10 cellular contexts compared by ENCODE assay signal in the genomic region with DNA sequence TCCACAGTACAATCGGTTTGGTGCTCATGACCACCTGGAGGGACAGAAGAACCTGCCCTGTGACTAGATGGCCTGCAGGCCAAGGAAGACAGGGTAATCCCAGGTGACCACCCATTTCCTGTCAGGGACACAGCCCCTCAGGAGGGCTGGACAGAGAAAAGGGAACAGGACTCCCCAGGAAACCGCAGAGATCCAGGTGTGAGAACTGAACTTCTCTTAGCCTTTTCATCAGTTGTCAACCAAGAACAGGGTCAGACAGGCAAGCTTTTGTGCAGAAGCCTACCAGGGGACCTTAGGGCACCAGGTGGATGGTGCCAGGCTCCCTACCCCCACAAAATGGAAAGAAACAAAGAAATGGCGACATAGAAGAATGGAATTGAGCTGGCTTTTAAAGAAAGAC.
A peak's percentile ranks its signal among the peaks of the same experiment; 100 is the strongest.
DNase-seq lines count a peak whose midpoint lies in the region; ATAC-seq and TF ChIP-seq lines count a peak whose summit lies in the region.
"Had no signal": no experiment of that assay in that cellular context is flagged by ENCODE, and none has a peak within 500 bp of the region (broad histone marks: within the 10 kb centered on the region; RNA-seq: fewer than 3 reads in every experiment).

No MANE protein-coding gene starts in this region.

- H3K4me3 ChIP-seq in hepatocyte (no peak overlapping the region), spleen (no peak overlapping the region)

- no peak overlapping the region for H3K4me2 ChIP-seq in hepatocyte

- CTCF ChIA-PET in RWPE1 (lab: Yijun Ruan, JAX) = no interaction called here

- no peaks in the 10 kb centered on the region for H3K9me3 ChIP-seq in hepatocyte (ENCODE audit: low read depth)
- no peaks in the 10 kb centered on the region for H3K9me3 ChIP-seq in spleen

- H3K36me3 ChIP-seq in hepatocyte (replicated peaks; ENCODE audit: insufficient read depth, low read depth) (no peaks in the 10 kb centered on the region), spleen (no peaks in the 10 kb centered on the region)

- DNase-seq in activated CD4-positive, alpha-beta T cell treated with anti-CD3 and anti-CD28 coated beads for 48 hours = peak; percentile 1
- no peak for DNase-seq in activated CD4-positive, alpha-beta T cell treated with anti-CD3 and anti-CD28 coated beads, Interleukin-2, amount 50 U/mL, for 4 hours
- no peak for DNase-seq in RWPE1 (ENCODE audit: low spot score)
- DNase-seq in hepatocyte (ENCODE audit: low spot score) = no peak
- DNase-seq in spleen = no peak
- no peak for DNase-seq in SKM-1 treated with dmso at 0.1 percent for 144 hours (lab: John Stamatoyannopoulos, UW; ENCODE audit: unreplicated experiment)
- DNase-seq: NCI-H1105 treated with DMSO at 0.1 percent for 48 hours, SIG-M5 had no signal

- no peaks in the 10 kb centered on the region for H3K27me3 ChIP-seq in hepatocyte
- H3K27me3 ChIP-seq in spleen (replicated peaks in 1 of 7) = peaks cover 0 to 26% (median 0%) of the 10 kb centered on the region in 7 donors

- peaks cover 7% of the 10 kb centered on the region for H4K20me1 ChIP-seq in hepatocyte (ENCODE audit: insufficient read depth, poor library complexity, severe bottlenecking)

- H3K79me2 ChIP-seq in hepatocyte = peaks cover 94% of the 10 kb centered on the region

- no peak for TF ChIP-seq POLR2A in spleen (IDR thresholded peaks at IDR 0.05)

- no peak overlapping the region for H2AFZ ChIP-seq in hepatocyte

- peaks cover 52% of the 10 kb centered on the region for H3K4me1 ChIP-seq in hepatocyte (ENCODE audit: insufficient read depth)
- H3K4me1 ChIP-seq in spleen = peaks cover 46 to 98% (median 75%) of the 10 kb centered on the region in 6 donors

- no peaks in the 10 kb centered on the region for H3K9me2 ChIP-seq in hepatocyte (replicated peaks; ENCODE audit: insufficient read depth)

- POLR2A ChIA-PET in RWPE1 (lab: Yijun Ruan, JAX; ENCODE audit: low non-redundant PET) = no interaction called here

- ATAC-seq in GM21737 (IDR thresholded peaks at IDR 0.05; ENCODE audit: unreplicated experiment) = no peak
- ATAC-seq in HG02884 (IDR thresholded peaks at IDR 0.05; ENCODE audit: unreplicated experiment) = no peak

- TF ChIP-seq CTCF in RWPE1 (conservative IDR thresholded peaks at IDR 0.05; ENCODE audit: low read depth) (no peak), hepatocyte (IDR thresholded peaks at IDR 0.05; ENCODE audit: poor library complexity) (no peak), spleen (IDR thresholded peaks at IDR 0.05 in 8 of 11, conservative IDR thresholded peaks at IDR 0.05 in 3 of 11) (no peak)

- intact Hi-C loops in spleen (cut with DNase I; ENCODE audit: low total_unique reads) = no loop called here

- H3K27ac ChIP-seq in RWPE1 (peak overlapping the region; percentile 63), hepatocyte (peak overlapping the region; percentile 60), spleen (peak overlapping the region in 7 of 8 donors; percentile 81 to 96 (median 92))

- 86% methylated on average over 3 of the region's 3 CpGs for WGBS in hepatocyte (ENCODE audit: low lambda C conversion rate, missing lambda C conversion rate)
- WGBS in spleen, 5 donors = 49 to 62% (median 58%) methylated on average over 3 of the region's 3 CpGs
